15 cellular contexts compared by ENCODE assay signal in the genomic region with DNA sequence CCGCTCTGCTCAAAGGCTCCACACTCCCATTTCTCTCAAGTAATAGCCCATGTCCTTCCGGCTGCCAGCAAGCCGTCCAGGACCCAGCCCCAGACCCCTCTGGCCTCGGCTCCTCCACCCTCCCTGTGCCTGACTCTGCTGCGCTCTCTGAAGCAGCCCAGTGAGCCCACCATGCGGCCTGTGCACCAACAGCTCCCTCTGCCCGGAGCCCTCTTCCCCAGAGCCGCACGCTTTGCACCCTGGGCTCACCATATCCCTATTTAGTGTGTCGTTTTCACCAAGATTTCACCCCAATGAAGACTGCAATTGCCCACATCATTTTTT.
"Had no signal": no experiment of that assay in that cellular context is flagged by ENCODE, and none has a peak within 500 bp of the region (broad histone marks: within the 10 kb centered on the region; RNA-seq: fewer than 3 reads in every experiment).

No MANE protein-coding gene starts in this region.

- ATAC-seq: esophagus mucosa; naive thymus-derived CD8-positive, alpha-beta T cell had no signal

- H3K9me3 ChIP-seq: colonic mucosa, tibial nerve had no signal

- H3K27me3 ChIP-seq: colonic mucosa, tibial nerve had no signal

- H3K27me3 Mint-ChIP-seq: stimulated activated naive CD8-positive, alpha-beta T cell treated with anti-CD3 and anti-CD28 coated beads, Interleukin-15, Interleukin-2, amounts not matched to agents 100 ng/mL and 50 ng/mL, for 24 hours had no signal

- H3K4me3 Mint-ChIP-seq: immature natural killer cell; naive thymus-derived CD8-positive, alpha-beta T cell; stimulated activated naive CD8-positive, alpha-beta T cell treated with anti-CD3 and anti-CD28 coated beads, Interleukin-15, Interleukin-2, amounts not matched to agents 100 ng/mL and 50 ng/mL, for 24 hours; T-helper 1 cell treated with Interleukin-12 subunit alpha and Interleukin-12 subunit beta and Interleukin-4 antibody, amounts not matched to agents 30 μg/mL and 1 μg/mL, for 36 hours had no signal

- H3K27ac ChIP-seq: colonic mucosa, skin epidermis had no signal

- H3K36me3 Mint-ChIP-seq: activated naive CD4-positive, alpha-beta T cell treated with anti-CD3 and anti-CD28 coated beads, Interleukin-2, amount 50 U/mL, for 72 hours had no signal

- H3K4me3 ChIP-seq: colonic mucosa, skin epidermis, tibial nerve had no signal

- H3K9me3 Mint-ChIP-seq: immature natural killer cell; naive thymus-derived CD8-positive, alpha-beta T cell had no signal

- DNase-seq: activated CD4-positive, alpha-beta T cell treated with anti-CD3 and anti-CD28 coated beads for 1 hour; activated CD8-positive, alpha-beta memory T cell treated with anti-CD3 and anti-CD28 coated beads for 24 hours; activated gamma-delta T cell; immature natural killer cell; mesendoderm; stimulated activated CD4-positive, alpha-beta T cell treated with anti-CD3 and anti-CD28 coated beads, Interleukin-15, amount 100 ng/mL, for 24 hours; stimulated activated CD4-positive, alpha-beta T cell treated with anti-CD3 and anti-CD28 coated beads, Interleukin-2, amount 100 ng/mL, for 48 hours had no signal

- H3K36me3 ChIP-seq: colonic mucosa, tibial nerve had no signal

- H3K27ac Mint-ChIP-seq: stimulated activated naive CD8-positive, alpha-beta T cell treated with anti-CD3 and anti-CD28 coated beads, Interleukin-15, Interleukin-2, amounts not matched to agents 100 ng/mL and 50 ng/mL, for 24 hours; T-helper 1 cell treated with Interleukin-12 subunit alpha and Interleukin-12 subunit beta and Interleukin-4 antibody, amounts not matched to agents 30 μg/mL and 1 μg/mL, for 36 hours had no signal

- H3K4me1 ChIP-seq: colonic mucosa had no signal
